In genomic region chr17:76353599-76354316, GRCh38 we compare ENCODE assay signal across 1 cellular context.
TF ChIP-seq lines count a peak whose summit lies in the region.

Gene PRPSAP1 (minus strand): TSS chr17:76353916. CDS start chr17:76353703, 213 bp downstream.

TF ChIP-seq in HepG2, 621 proteins besides CTCF, POLR2A, EP300 and RAD21 (continued from another document and continues in another):
- TF ChIP-seq, protein P1, sequence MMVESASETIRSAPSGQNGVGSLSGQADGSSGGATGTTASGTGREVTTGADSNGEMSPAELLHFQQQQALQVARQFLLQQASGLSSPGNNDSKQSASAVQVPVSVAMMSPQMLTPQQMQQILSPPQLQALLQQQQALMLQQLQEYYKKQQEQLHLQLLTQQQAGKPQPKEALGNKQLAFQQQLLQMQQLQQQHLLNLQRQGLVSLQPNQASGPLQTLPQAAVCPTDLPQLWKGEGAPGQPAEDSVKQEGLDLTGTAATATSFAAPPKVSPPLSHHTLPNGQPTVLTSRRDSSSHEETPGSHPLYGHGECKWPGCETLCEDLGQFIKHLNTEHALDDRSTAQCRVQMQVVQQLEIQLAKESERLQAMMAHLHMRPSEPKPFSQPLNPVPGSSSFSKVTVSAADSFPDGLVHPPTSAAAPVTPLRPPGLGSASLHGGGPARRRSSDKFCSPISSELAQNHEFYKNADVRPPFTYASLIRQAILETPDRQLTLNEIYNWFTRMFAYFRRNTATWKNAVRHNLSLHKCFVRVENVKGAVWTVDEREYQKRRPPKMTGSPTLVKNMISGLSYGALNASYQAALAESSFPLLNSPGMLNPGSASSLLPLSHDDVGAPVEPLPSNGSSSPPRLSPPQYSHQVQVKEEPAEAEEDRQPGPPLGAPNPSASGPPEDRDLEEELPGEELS (CRISPR knock-in tag; IDR thresholded peaks at IDR 0.05): peak; percentile 80; the same call in 1 of the 2 replicates
- TF ChIP-seq CCDC6 (CRISPR knock-in tag; IDR thresholded peaks at IDR 0.05) (peak; percentile 86; the same call in 1 of the 2 replicates), HNF4G (IDR thresholded peaks at IDR 0.05; ENCODE audit: borderline replicate concordance, low read depth, low read length) (peak; percentile 9; the same call in 1 of the 2 replicates), HNF4G (CRISPR knock-in tag; IDR thresholded peaks at IDR 0.05; ENCODE audit: borderline replicate concordance, low read depth) (peak; percentile 77), ZNF660 (CRISPR knock-in tag; IDR thresholded peaks at IDR 0.05; ENCODE audit: borderline replicate concordance, low read depth) (0 out of 2 replicates have a peak, but pooled peaks have one; percentile 75), CCAR2 (optimal IDR thresholded peaks at IDR 0.05; ENCODE audit: low read depth, low read length) (no peak), SYNCRIP (IDR thresholded peaks at IDR 0.05; ENCODE audit: insufficient read depth, low read depth, low read length) (no peak), BORCS8-MEF2B (CRISPR knock-in tag; IDR thresholded peaks at IDR 0.05) (peak; percentile 92), ZNF451 (CRISPR knock-in tag; IDR thresholded peaks at IDR 0.05) (peak; percentile 35; the same call in 1 of the 2 replicates), MBD4 (IDR thresholded peaks at IDR 0.05; ENCODE audit: borderline replicate concordance, low read length) (no peak), ZNF33B (CRISPR knock-in tag; IDR thresholded peaks at IDR 0.05) (peak; percentile 89), ZNF331 (CRISPR knock-in tag; IDR thresholded peaks at IDR 0.05) (peak; percentile 85), THAP11 (CRISPR knock-in tag; IDR thresholded peaks at IDR 0.05) (peak; percentile 94), ELF3 (CRISPR knock-in tag; IDR thresholded peaks at IDR 0.05) (peak; percentile 60), ZNF335 (CRISPR knock-in tag; IDR thresholded peaks at IDR 0.05) (peak; percentile 59; the same call in 1 of the 2 replicates), HOXA3 (CRISPR knock-in tag; IDR thresholded peaks at IDR 0.05) (peak; percentile 99), ZBTB7A (CRISPR knock-in tag; IDR thresholded peaks at IDR 0.05) (peak; percentile 91), ZNF136 (CRISPR knock-in tag; IDR thresholded peaks at IDR 0.05; ENCODE audit: low read depth) (peak; percentile 96; the same call in 1 of the 2 replicates), ZNF567 (CRISPR knock-in tag; IDR thresholded peaks at IDR 0.05; ENCODE audit: borderline replicate concordance) (peak; percentile 93; the same call in 1 of the 2 replicates), GPN1 (CRISPR knock-in tag; IDR thresholded peaks at IDR 0.05; ENCODE audit: borderline replicate concordance) (peak; percentile 63; the same call in 1 of the 2 replicates), HOXA5 (CRISPR knock-in tag; IDR thresholded peaks at IDR 0.05) (no peak; the same call in none of the 2 replicates), ZNF724P (CRISPR knock-in tag; IDR thresholded peaks at IDR 0.05; ENCODE audit: borderline replicate concordance) (no peak), HIVEP1 (CRISPR knock-in tag; IDR thresholded peaks at IDR 0.05) (peak; percentile 72), NR2F1 (CRISPR knock-in tag; IDR thresholded peaks at IDR 0.05) (no peak), JUND (CRISPR knock-in tag; IDR thresholded peaks at IDR 0.05) (peak; percentile 79), NFRKB (IDR thresholded peaks at IDR 0.05) (peak; percentile 94), MEIS2 (CRISPR knock-in tag; IDR thresholded peaks at IDR 0.05) (no peak; the same call in none of the 2 replicates), GZF1 (CRISPR knock-in tag; IDR thresholded peaks at IDR 0.05) (peak; percentile 76), ZBTB38 (CRISPR knock-in tag; IDR thresholded peaks at IDR 0.05) (peak; percentile 82; the same call in 1 of the 2 replicates), GTF2F1 (IDR thresholded peaks at IDR 0.05; ENCODE audit: low read length) (peak; percentile 64; the same call in 1 of the 2 replicates), LRRFIP1 (CRISPR knock-in tag; conservative IDR thresholded peaks at IDR 0.05) (no peak), ZNF619 (CRISPR knock-in tag; IDR thresholded peaks at IDR 0.05) (no peak), HNF1B (CRISPR knock-in tag; IDR thresholded peaks at IDR 0.05) (peak; percentile 92)
- TF ChIP-seq, protein P2, sequence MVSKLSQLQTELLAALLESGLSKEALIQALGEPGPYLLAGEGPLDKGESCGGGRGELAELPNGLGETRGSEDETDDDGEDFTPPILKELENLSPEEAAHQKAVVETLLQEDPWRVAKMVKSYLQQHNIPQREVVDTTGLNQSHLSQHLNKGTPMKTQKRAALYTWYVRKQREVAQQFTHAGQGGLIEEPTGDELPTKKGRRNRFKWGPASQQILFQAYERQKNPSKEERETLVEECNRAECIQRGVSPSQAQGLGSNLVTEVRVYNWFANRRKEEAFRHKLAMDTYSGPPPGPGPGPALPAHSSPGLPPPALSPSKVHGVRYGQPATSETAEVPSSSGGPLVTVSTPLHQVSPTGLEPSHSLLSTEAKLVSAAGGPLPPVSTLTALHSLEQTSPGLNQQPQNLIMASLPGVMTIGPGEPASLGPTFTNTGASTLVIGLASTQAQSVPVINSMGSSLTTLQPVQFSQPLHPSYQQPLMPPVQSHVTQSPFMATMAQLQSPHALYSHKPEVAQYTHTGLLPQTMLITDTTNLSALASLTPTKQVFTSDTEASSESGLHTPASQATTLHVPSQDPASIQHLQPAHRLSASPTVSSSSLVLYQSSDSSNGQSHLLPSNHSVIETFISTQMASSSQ (IDR thresholded peaks at IDR 0.05; ENCODE audit: low read depth): no peak; the same call in 1 of the 2 replicates
- TF ChIP-seq, protein P2 (CRISPR knock-in tag; IDR thresholded peaks at IDR 0.05; ENCODE audit: borderline replicate concordance): peak; percentile 83
- TF ChIP-seq, protein P3, sequence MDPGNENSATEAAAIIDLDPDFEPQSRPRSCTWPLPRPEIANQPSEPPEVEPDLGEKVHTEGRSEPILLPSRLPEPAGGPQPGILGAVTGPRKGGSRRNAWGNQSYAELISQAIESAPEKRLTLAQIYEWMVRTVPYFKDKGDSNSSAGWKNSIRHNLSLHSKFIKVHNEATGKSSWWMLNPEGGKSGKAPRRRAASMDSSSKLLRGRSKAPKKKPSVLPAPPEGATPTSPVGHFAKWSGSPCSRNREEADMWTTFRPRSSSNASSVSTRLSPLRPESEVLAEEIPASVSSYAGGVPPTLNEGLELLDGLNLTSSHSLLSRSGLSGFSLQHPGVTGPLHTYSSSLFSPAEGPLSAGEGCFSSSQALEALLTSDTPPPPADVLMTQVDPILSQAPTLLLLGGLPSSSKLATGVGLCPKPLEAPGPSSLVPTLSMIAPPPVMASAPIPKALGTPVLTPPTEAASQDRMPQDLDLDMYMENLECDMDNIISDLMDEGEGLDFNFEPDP (CRISPR knock-in tag; conservative IDR thresholded peaks at IDR 0.05): peak; percentile 93; the same call in 1 of the 2 replicates
- TF ChIP-seq, protein P4, sequence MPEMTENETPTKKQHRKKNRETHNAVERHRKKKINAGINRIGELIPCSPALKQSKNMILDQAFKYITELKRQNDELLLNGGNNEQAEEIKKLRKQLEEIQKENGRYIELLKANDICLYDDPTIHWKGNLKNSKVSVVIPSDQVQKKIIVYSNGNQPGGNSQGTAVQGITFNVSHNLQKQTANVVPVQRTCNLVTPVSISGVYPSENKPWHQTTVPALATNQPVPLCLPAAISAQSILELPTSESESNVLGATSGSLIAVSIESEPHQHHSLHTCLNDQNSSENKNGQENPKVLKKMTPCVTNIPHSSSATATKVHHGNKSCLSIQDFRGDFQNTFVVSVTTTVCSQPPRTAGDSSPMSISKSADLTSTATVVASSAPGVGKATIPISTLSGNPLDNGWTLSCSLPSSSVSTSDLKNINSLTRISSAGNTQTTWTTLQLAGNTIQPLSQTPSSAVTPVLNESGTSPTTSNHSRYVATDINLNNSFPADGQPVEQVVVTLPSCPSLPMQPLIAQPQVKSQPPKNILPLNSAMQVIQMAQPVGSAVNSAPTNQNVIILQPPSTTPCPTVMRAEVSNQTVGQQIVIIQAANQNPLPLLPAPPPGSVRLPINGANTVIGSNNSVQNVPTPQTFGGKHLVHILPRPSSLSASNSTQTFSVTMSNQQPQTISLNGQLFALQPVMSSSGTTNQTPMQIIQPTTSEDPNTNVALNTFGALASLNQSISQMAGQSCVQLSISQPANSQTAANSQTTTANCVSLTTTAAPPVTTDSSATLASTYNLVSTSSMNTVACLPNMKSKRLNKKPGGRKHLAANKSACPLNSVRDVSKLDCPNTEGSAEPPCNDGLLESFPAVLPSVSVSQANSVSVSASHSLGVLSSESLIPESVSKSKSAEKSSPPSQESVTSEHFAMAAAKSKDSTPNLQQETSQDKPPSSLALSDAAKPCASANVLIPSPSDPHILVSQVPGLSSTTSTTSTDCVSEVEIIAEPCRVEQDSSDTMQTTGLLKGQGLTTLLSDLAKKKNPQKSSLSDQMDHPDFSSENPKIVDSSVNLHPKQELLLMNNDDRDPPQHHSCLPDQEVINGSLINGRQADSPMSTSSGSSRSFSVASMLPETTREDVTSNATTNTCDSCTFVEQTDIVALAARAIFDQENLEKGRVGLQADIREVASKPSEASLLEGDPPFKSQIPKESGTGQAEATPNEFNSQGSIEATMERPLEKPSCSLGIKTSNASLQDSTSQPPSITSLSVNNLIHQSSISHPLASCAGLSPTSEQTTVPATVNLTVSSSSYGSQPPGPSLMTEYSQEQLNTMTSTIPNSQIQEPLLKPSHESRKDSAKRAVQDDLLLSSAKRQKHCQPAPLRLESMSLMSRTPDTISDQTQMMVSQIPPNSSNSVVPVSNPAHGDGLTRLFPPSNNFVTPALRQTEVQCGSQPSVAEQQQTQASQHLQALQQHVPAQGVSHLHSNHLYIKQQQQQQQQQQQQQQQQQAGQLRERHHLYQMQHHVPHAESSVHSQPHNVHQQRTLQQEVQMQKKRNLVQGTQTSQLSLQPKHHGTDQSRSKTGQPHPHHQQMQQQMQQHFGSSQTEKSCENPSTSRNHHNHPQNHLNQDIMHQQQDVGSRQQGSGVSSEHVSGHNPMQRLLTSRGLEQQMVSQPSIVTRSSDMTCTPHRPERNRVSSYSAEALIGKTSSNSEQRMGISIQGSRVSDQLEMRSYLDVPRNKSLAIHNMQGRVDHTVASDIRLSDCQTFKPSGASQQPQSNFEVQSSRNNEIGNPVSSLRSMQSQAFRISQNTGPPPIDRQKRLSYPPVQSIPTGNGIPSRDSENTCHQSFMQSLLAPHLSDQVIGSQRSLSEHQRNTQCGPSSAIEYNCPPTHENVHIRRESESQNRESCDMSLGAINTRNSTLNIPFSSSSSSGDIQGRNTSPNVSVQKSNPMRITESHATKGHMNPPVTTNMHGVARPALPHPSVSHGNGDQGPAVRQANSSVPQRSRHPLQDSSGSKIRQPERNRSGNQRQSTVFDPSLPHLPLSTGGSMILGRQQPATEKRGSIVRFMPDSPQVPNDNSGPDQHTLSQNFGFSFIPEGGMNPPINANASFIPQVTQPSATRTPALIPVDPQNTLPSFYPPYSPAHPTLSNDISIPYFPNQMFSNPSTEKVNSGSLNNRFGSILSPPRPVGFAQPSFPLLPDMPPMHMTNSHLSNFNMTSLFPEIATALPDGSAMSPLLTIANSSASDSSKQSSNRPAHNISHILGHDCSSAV (CRISPR knock-in tag; IDR thresholded peaks at IDR 0.05; ENCODE audit: borderline replicate concordance): 0 out of 2 replicates have a peak, but pooled peaks have one; percentile 76
- TF ChIP-seq, protein P5, sequence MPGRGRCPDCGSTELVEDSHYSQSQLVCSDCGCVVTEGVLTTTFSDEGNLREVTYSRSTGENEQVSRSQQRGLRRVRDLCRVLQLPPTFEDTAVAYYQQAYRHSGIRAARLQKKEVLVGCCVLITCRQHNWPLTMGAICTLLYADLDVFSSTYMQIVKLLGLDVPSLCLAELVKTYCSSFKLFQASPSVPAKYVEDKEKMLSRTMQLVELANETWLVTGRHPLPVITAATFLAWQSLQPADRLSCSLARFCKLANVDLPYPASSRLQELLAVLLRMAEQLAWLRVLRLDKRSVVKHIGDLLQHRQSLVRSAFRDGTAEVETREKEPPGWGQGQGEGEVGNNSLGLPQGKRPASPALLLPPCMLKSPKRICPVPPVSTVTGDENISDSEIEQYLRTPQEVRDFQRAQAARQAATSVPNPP (CRISPR knock-in tag; IDR thresholded peaks at IDR 0.05): peak; percentile 56; the same call in 1 of the 2 replicates
